Comparison of ENCODE assay signal across 18 cellular contexts in the genomic region with DNA sequence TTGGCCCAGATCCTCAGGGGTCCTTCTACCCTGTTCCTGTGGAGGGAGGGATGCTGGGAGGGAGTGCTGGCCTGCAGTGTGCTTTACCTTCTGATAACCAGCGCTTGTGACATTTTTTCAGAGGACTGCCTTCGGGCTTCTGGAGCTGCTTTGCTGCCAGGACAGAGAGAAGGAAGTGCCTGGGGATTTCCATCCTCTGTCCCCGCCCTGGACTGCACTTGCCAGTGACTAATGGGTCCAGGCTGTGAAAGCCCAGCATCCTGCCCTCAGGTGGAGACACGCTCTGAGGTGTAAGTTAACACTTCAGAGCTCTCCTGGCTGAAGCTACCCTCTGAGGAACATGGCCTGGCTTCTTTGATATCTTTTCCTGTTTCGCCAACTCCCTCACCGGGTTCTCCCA.
DNase-seq lines count a peak whose midpoint lies in the region; ATAC-seq and TF ChIP-seq lines count a peak whose summit lies in the region.
"Had no signal": no experiment of that assay in that cellular context is flagged by ENCODE, and none has a peak within 500 bp of the region (broad histone marks: within the 10 kb centered on the region; RNA-seq: fewer than 3 reads in every experiment).

No MANE protein-coding gene starts in this region.

- peak; percentile 32 for DNase-seq in activated CD8-positive, alpha-beta T cell treated with anti-CD3 and anti-CD28 coated beads for 36 hours
- DNase-seq in activated CD8-positive, alpha-beta T cell treated with anti-CD3 and anti-CD28 coated beads, Interleukin-2, amount 10 ng/mL, durations not matched to agents 7 days and 5 days = no peak
- DNase-seq in HPDE6-E6E7 (ENCODE audit: extremely low spot score) (peak; percentile 9), mammary epithelial cell (peak; percentile 71), trophoblast cell (peak; percentile 12 to 30), NCI-H1694 (lab: John Stamatoyannopoulos, UW) (no peak)
- DNase-seq: activated naive CD4-positive, alpha-beta T cell; CD4-positive, alpha-beta T cell; DND-41; NCI-H1092 treated with DMSO at 0.1 percent for 48 hours; NCI-H748 treated with DMSO at 0.1 percent for 48 hours; Peyer's patch; spleen; thyroid gland had no signal

- no peak overlapping the region for H3K4me3 Mint-ChIP-seq in activated CD8-positive, alpha-beta T cell treated with anti-CD3 and anti-CD28 coated beads for 36 hours
- no peak overlapping the region for H3K4me3 Mint-ChIP-seq in activated CD8-positive, alpha-beta T cell treated with anti-CD3 and anti-CD28 coated beads, Interleukin-2, amount 10 ng/mL, durations not matched to agents 7 days and 5 days
- H3K4me3 Mint-ChIP-seq: CD4-positive, alpha-beta T cell had no signal

- H3K79me2 ChIP-seq in mammary epithelial cell (ENCODE audit: insufficient read depth, low read length) (no peaks in the 10 kb centered on the region), trophoblast cell (ENCODE audit: control insufficient read depth, insufficient read depth, low read length, poor library complexity) (no peaks in the 10 kb centered on the region)

- H2AFZ ChIP-seq in mammary epithelial cell (ENCODE audit: low read depth, low read length) (no peak overlapping the region), trophoblast cell (ENCODE audit: insufficient read depth, low read length, poor library complexity) (no peak overlapping the region)

- no peaks in the 10 kb centered on the region for H3K79me1 ChIP-seq in trophoblast cell (ENCODE audit: low read length)

- peak; percentile 45 for ATAC-seq in activated CD8-positive, alpha-beta T cell treated with anti-CD3 and anti-CD28 coated beads for 36 hours
- ATAC-seq in activated CD8-positive, alpha-beta T cell treated with anti-CD3 and anti-CD28 coated beads, Interleukin-2, amount 10 ng/mL, durations not matched to agents 7 days and 5 days = no peak
- ATAC-seq in GM19467 (IDR thresholded peaks at IDR 0.05; ENCODE audit: unreplicated experiment) = no peak
- no peak for ATAC-seq in HG03342 (IDR thresholded peaks at IDR 0.05; ENCODE audit: unreplicated experiment)
- ATAC-seq: left lobe of liver had no signal

- dilution Hi-C loops in mammary epithelial cell (cut with HindIII; ENCODE audit: low sequenced_read_pairs) = no loop called here

- H3K27ac Mint-ChIP-seq in activated CD8-positive, alpha-beta T cell treated with anti-CD3 and anti-CD28 coated beads for 36 hours = no peak overlapping the region
- no peak overlapping the region for H3K27ac Mint-ChIP-seq in activated CD8-positive, alpha-beta T cell treated with anti-CD3 and anti-CD28 coated beads, Interleukin-2, amount 10 ng/mL, durations not matched to agents 7 days and 5 days
- H3K27ac Mint-ChIP-seq: CD4-positive, alpha-beta T cell had no signal

- no TSS peak for BruUV-seq in mammary epithelial cell (replicated peaks; lab: Mats Ljungman, UMichigan)

- no peak overlapping the region for H3K9ac ChIP-seq in mammary epithelial cell (ENCODE audit: insufficient read depth, low read length)
- H3K9ac ChIP-seq in trophoblast cell (ENCODE audit: low read length) = no peak overlapping the region

- no peak overlapping the region for H2BK120ac ChIP-seq in trophoblast cell (ENCODE audit: insufficient read depth, low read length, poor library complexity)

- peaks cover 4% of the 10 kb centered on the region for H3K27me3 Mint-ChIP-seq in activated CD8-positive, alpha-beta T cell treated with anti-CD3 and anti-CD28 coated beads for 36 hours
- no peaks in the 10 kb centered on the region for H3K27me3 Mint-ChIP-seq in activated CD8-positive, alpha-beta T cell treated with anti-CD3 and anti-CD28 coated beads, Interleukin-2, amount 10 ng/mL, durations not matched to agents 7 days and 5 days (ENCODE audit: low read depth)

- no peak overlapping the region for H4K8ac ChIP-seq in trophoblast cell (ENCODE audit: low read depth, low read length)

- no peak overlapping the region for H4K91ac ChIP-seq in trophoblast cell (ENCODE audit: low read depth, low read length)

- H3K9me3 Mint-ChIP-seq in activated CD8-positive, alpha-beta T cell treated with anti-CD3 and anti-CD28 coated beads for 36 hours = peaks cover 2% of the 10 kb centered on the region
- H3K9me3 Mint-ChIP-seq in activated CD8-positive, alpha-beta T cell treated with anti-CD3 and anti-CD28 coated beads, Interleukin-2, amount 10 ng/mL, durations not matched to agents 7 days and 5 days (ENCODE audit: insufficient read depth) = no peaks in the 10 kb centered on the region

- no peak overlapping the region for H3K4ac ChIP-seq in trophoblast cell (ENCODE audit: low read depth, low read length)

- H3K4me1 Mint-ChIP-seq in activated CD8-positive, alpha-beta T cell treated with anti-CD3 and anti-CD28 coated beads for 36 hours (ENCODE audit: low read depth) = no peaks in the 10 kb centered on the region
- H3K4me1 Mint-ChIP-seq in activated CD8-positive, alpha-beta T cell treated with anti-CD3 and anti-CD28 coated beads, Interleukin-2, amount 10 ng/mL, durations not matched to agents 7 days and 5 days (ENCODE audit: low read depth) = no peaks in the 10 kb centered on the region

- H2BK5ac ChIP-seq in trophoblast cell (ENCODE audit: low read depth, low read length, poor library complexity) = no peak overlapping the region

- no peak overlapping the region for H3K14ac ChIP-seq in trophoblast cell (ENCODE audit: low read length)

- POLR2A ChIA-PET in activated CD8-positive, alpha-beta T cell treated with anti-CD3 and anti-CD28 coated beads for 36 hours (lab: Charles Lee) = interaction anchor here (0.6 kb wide), 1 partner anchor 137 kb away, joined by 3 read pairs; no protein-coding TSS in a partner anchor
- POLR2A ChIA-PET in activated CD8-positive, alpha-beta T cell treated with anti-CD3 and anti-CD28 coated beads, Interleukin-2, amount 10 ng/mL, durations not matched to agents 7 days and 5 days (lab: Charles Lee) = no interaction called here

- 0% methylated on average over 4 of the region's 6 CpGs for WGBS in mammary epithelial cell (ENCODE audit: low coverage, missing lambda C conversion rate)
- no CpG with 5 or more reads among the region's 6 CpGs for WGBS in trophoblast cell (ENCODE audit: extremely low coverage, insufficient coverage, insufficient read length)

- no peaks in the 10 kb centered on the region for H3K36me3 Mint-ChIP-seq in activated CD8-positive, alpha-beta T cell treated with anti-CD3 and anti-CD28 coated beads for 36 hours (ENCODE audit: low read depth)
- H3K36me3 Mint-ChIP-seq in activated CD8-positive, alpha-beta T cell treated with anti-CD3 and anti-CD28 coated beads, Interleukin-2, amount 10 ng/mL, durations not matched to agents 7 days and 5 days (ENCODE audit: low read depth) = no peaks in the 10 kb centered on the region

- no peaks in the 10 kb centered on the region for H4K20me1 ChIP-seq in mammary epithelial cell (ENCODE audit: insufficient read depth, low read length)

- H3K4me3 ChIP-seq in mammary epithelial cell (replicated peaks in 1 of 3; ENCODE audit: insufficient read depth in 1 of 3, low read depth in 2 of 3, low read length in 3 of 3) (no peak overlapping the region), trophoblast cell (ENCODE audit: low read depth, low read length) (no peak overlapping the region)
- H3K4me3 ChIP-seq: Peyer's patch, spleen, thyroid gland had no signal

- H2AK5ac ChIP-seq in trophoblast cell (ENCODE audit: low read length) = no peak overlapping the region

- H3K4me1 ChIP-seq in mammary epithelial cell (ENCODE audit: insufficient read depth, low read length) (peaks cover 8% of the 10 kb centered on the region), trophoblast cell (ENCODE audit: control insufficient read depth in 1 of 2, insufficient read depth in 2 of 2, low read length in 2 of 2) (no peaks in the 10 kb centered on the region)
- H3K4me1 ChIP-seq: Peyer's patch, spleen, thyroid gland had no signal

- CTCF ChIA-PET in activated CD8-positive, alpha-beta T cell treated with anti-CD3 and anti-CD28 coated beads for 36 hours (lab: Charles Lee) = no interaction called here
- CTCF ChIA-PET in activated CD8-positive, alpha-beta T cell treated with anti-CD3 and anti-CD28 coated beads, Interleukin-2, amount 10 ng/mL, durations not matched to agents 7 days and 5 days (lab: Charles Lee) = no interaction called here
- CTCF ChIA-PET in mammary epithelial cell (lab: Charles Lee; ENCODE audit: low non-redundant PET) = no interaction called here

- H3K4me2 ChIP-seq in mammary epithelial cell (ENCODE audit: insufficient read depth, low read depth, low read length) (no peak overlapping the region), trophoblast cell (ENCODE audit: low read length) (no peak overlapping the region)

- no peak overlapping the region for H3K18ac ChIP-seq in trophoblast cell (ENCODE audit: low read length)

- H2BK12ac ChIP-seq in trophoblast cell (ENCODE audit: low read length) = no peak overlapping the region

- no peaks in the 10 kb centered on the region for H3K36me3 ChIP-seq in mammary epithelial cell (ENCODE audit: insufficient read depth, low read length)
- no peaks in the 10 kb centered on the region for H3K36me3 ChIP-seq in trophoblast cell (ENCODE audit: control insufficient read depth in 1 of 2, insufficient read depth in 2 of 2, low read length in 2 of 2)
- H3K36me3 ChIP-seq: neutrophil, Peyer's patch, spleen, thyroid gland had no signal

- no peaks in the 10 kb centered on the region for H3K9me3 ChIP-seq in mammary epithelial cell (replicated peaks; ENCODE audit: insufficient read depth, low read length)
- no peaks in the 10 kb centered on the region for H3K9me3 ChIP-seq in trophoblast cell (ENCODE audit: insufficient read depth, low read depth, low read length)
- H3K9me3 ChIP-seq: neutrophil, Peyer's patch, thyroid gland had no signal

- intact Hi-C loops in activated CD8-positive, alpha-beta T cell treated with anti-CD3 and anti-CD28 coated beads for 36 hours (cut with micrococcal nuclease) = no loop called here
- intact Hi-C loops in mammary epithelial cell (cut with micrococcal nuclease) = no loop called here

- H3K27me3 ChIP-seq in mammary epithelial cell (ENCODE audit: insufficient read depth, low read length) = no peaks in the 10 kb centered on the region
- no peaks in the 10 kb centered on the region for H3K27me3 ChIP-seq in trophoblast cell (ENCODE audit: insufficient read depth, low read length)
- H3K27me3 ChIP-seq: Peyer's patch, thyroid gland had no signal

- in situ Hi-C loops in mammary epithelial cell (cut with MboI; ENCODE audit: low sequenced_read_pairs in 2 of 2) = no loop called here

- H3K27ac ChIP-seq in mammary epithelial cell (ENCODE audit: insufficient read depth, low read depth, low read length) (no peak overlapping the region), trophoblast cell (ENCODE audit: low read depth, low read length) (no peak overlapping the region)
- H3K27ac ChIP-seq: neutrophil, Peyer's patch, spleen, thyroid gland had no signal

- H4K12ac ChIP-seq in trophoblast cell (ENCODE audit: low read depth, low read length) = no peak overlapping the region

- H3K23ac ChIP-seq in trophoblast cell (ENCODE audit: low read length) = no peak overlapping the region

- no peak for TF ChIP-seq CTCF in activated CD8-positive, alpha-beta T cell treated with anti-CD3 and anti-CD28 coated beads for 36 hours (IDR thresholded peaks at IDR 0.05)
- TF ChIP-seq CTCF in mammary epithelial cell (conservative IDR thresholded peaks at IDR 0.05 in 1 of 2, IDR thresholded peaks at IDR 0.05 in 1 of 2; ENCODE audit: extremely low read depth in 1 of 2, insufficient read depth in 1 of 2, low read depth in 1 of 2, low read length in 2 of 2) = no peak

Comparison
In these comparisons a context has a peak if more than half of its experiments do, and no peak if none do; other contexts are left out.
1. DNase-seq: peak in activated CD8-positive, alpha-beta T cell treated with anti-CD3 and anti-CD28 coated beads for 36 hours (single experiment), HPDE6-E6E7 (single experiment), mammary epithelial cell (single experiment) and trophoblast cell (2 of 2); none in activated CD8-positive, alpha-beta T cell treated with anti-CD3 and anti-CD28 coated beads, Interleukin-2, amount 10 ng/mL, durations not matched to agents 7 days and 5 days (single experiment) and NCI-H1694 (single experiment).